In genomic region chr3:16265455-16265786, GRCh38 we compare ENCODE assay signal across 8 cellular contexts. TPM values are rescaled to one million over a fixed set of nuclear protein-coding genes. Genes with fewer than 3 reads are reported as not detected.
DNase-seq lines count a peak whose midpoint lies in the region; ATAC-seq and TF ChIP-seq lines count a peak whose summit lies in the region.

No MANE protein-coding gene starts in this region.

- peak overlapping the region; percentile 80 for H3K27ac ChIP-seq in WERI-Rb-1
- H3K27ac ChIP-seq in sigmoid colon: peak overlapping the region; percentile 90 to 94 (median 92)

- in situ Hi-C loops in ACHN (cut with HindIII; ENCODE audit: low pct_ligation_motif_present, low pct_unique_long_range_greater_than_20kb, low sequenced_read_pairs): loop anchor here (25.0 kb wide), 1 partner anchor 272 kb away; no protein-coding TSS in a partner anchor

- no peak for TF ChIP-seq EP300 in sigmoid colon (IDR thresholded peaks at IDR 0.05)

- no peaks in the 10 kb centered on the region for H3K27me3 ChIP-seq in WERI-Rb-1 (ENCODE audit: insufficient read depth, low read depth, severe bottlenecking)
- no peaks in the 10 kb centered on the region for H3K27me3 ChIP-seq in sigmoid colon

- H3K9me3 ChIP-seq in WERI-Rb-1 (ENCODE audit: severe bottlenecking) (no peaks in the 10 kb centered on the region), sigmoid colon (no peaks in the 10 kb centered on the region)

- no peak for ATAC-seq in HG03521 (IDR thresholded peaks at IDR 0.05; ENCODE audit: unreplicated experiment)
- no peak for ATAC-seq in HG02840 (IDR thresholded peaks at IDR 0.05; ENCODE audit: low FRiP score, unreplicated experiment)

- no peak for TF ChIP-seq POLR2A in sigmoid colon (IDR thresholded peaks at IDR 0.05)

- H3K4me3 ChIP-seq in GM12875 (ENCODE audit: low read depth, low read length) (peak overlapping the region; percentile 95), WERI-Rb-1 (ENCODE audit: low read depth, low read length) (peak overlapping the region; percentile 80), fibroblast of villous mesenchyme (ENCODE audit: low read depth, low read length) (peak overlapping the region; percentile 92), sigmoid colon (peak overlapping the region; percentile 60 to 85 (median 77))

- no peak for TF ChIP-seq CTCF in GM12875 (IDR thresholded peaks at IDR 0.05; ENCODE audit: borderline replicate concordance, insufficient read depth, low read depth, low read length)
- no peak for TF ChIP-seq CTCF in WERI-Rb-1 (IDR thresholded peaks at IDR 0.05; ENCODE audit: low read depth, low read length)
- no peak for TF ChIP-seq CTCF in fibroblast of villous mesenchyme (IDR thresholded peaks at IDR 0.05; ENCODE audit: insufficient read depth, low read depth, low read length)
- TF ChIP-seq CTCF in sigmoid colon (IDR thresholded peaks at IDR 0.05): no peak

- DNase-seq in WERI-Rb-1 (no peak), fibroblast of villous mesenchyme (ENCODE audit: low read depth) (no peak), sigmoid colon (no peak), NCI-H128 (lab: John Stamatoyannopoulos, UW; ENCODE audit: unreplicated experiment) (no peak), ACHN (no peak)

- H3K4me1 ChIP-seq in sigmoid colon: peaks cover 0 to 50% (median 25%) of the 10 kb centered on the region in 4 donors

- WGBS in sigmoid colon, 2 donors: 0 to 1% methylated on average over 6 of the region's 6 CpGs

- intact Hi-C loops in sigmoid colon (cut with DNase I): loop anchor here (10.0 kb wide), 1 partner anchor 661 kb away; the partner anchor contains the start of genes BTD and HACL1

- peaks cover 17% of the 10 kb centered on the region for H3K36me3 ChIP-seq in WERI-Rb-1
- H3K36me3 ChIP-seq in sigmoid colon: peaks cover 0 to 13% (median under 1%) of the 10 kb centered on the region in 4 donors

RNA-seq across cellular contexts. Expression of gene OXNAD1, which starts 0.4 kb away (rescaled TPM):
- total RNA-seq in fibroblast of villous mesenchyme: 9.0 and 9.5 TPM in 2 replicates
- 10 to 100 TPM; 11.3 to 17.5 (median 12.2) TPM for total RNA-seq in sigmoid colon
- 10 to 100 TPM; 14.4 to 23.1 (median 18.2) TPM for polyA plus RNA-seq in sigmoid colon

RNA-seq across cellular contexts. Expression of gene DPH3, which starts 0.7 kb away (rescaled TPM):
- total RNA-seq in fibroblast of villous mesenchyme: 20.0 and 33.2 TPM in 2 replicates
- 10 to 100 TPM; 23.7 to 28.8 (median 25.7) TPM for total RNA-seq in sigmoid colon
- polyA plus RNA-seq in sigmoid colon: 10 to 100 TPM; 14.6 to 30.1 (median 23.4) TPM
